ENCODE assay signal across 1 cellular context in genomic region chr14:69660344-69661193, GRCh38.
TF ChIP-seq lines count a peak whose summit lies in the region.

No MANE protein-coding gene starts in this region.

TF ChIP-seq in GM12878, 131 proteins besides CTCF, POLR2A, EP300 and RAD21:
- TF ChIP-seq ZNF687 (IDR thresholded peaks at IDR 0.05) = no peak
- TF ChIP-seq ZBTB40 (IDR thresholded peaks at IDR 0.05; ENCODE audit: borderline replicate concordance) = peak; percentile 77
- TF ChIP-seq RUNX3 (IDR thresholded peaks at IDR 0.05; ENCODE audit: low read length) = peak; percentile 34
